8 cellular contexts compared by ENCODE assay signal in genomic region chr5:141420855-141421488, GRCh38. TPM values are rescaled to one million over a fixed set of nuclear protein-coding genes. Genes with fewer than 3 reads are reported as not detected.
DNase-seq lines count a peak whose midpoint lies in the region; ATAC-seq, FAIRE-seq and TF ChIP-seq lines count a peak whose summit lies in the region.

PCDHGA11 (plus strand) TSS chr5:141421051; CDS start chr5:141421228, 177 bp downstream.

- no peak for ATAC-seq in HepG2

- H3K36me3 ChIP-seq in bronchial epithelial cell (ENCODE audit: control insufficient read depth, insufficient read depth, low read length) (no peaks in the 10 kb centered on the region), HepG2 (replicated peaks in 1 of 2; ENCODE audit: control insufficient read depth in 1 of 2, insufficient read depth in 2 of 2, low read length in 2 of 2) (no peaks in the 10 kb centered on the region), testis (ENCODE audit: low read depth, missing control alignments) (no peaks in the 10 kb centered on the region)

- POLR2A ChIA-PET in HepG2 (lab: Yijun Ruan, JAX) = no interaction called here

- H3K27ac ChIP-seq in HepG2 (ENCODE audit: extremely low read length, insufficient read depth, low read length) (no peak within 1 kb of the TSS), testis (no peak within 1 kb of the TSS)

- peak; percentile 56 for TF ChIP-seq CTCF in GM20000 (IDR thresholded peaks at IDR 0.05; ENCODE audit: extremely low read depth, missing control alignments)
- peak; percentile 51 for TF ChIP-seq CTCF in bronchial epithelial cell (IDR thresholded peaks at IDR 0.05; ENCODE audit: insufficient read depth, low read length, severe bottlenecking)
- peak; percentile 60 for TF ChIP-seq CTCF in HepG2 (CRISPR knock-in tag; IDR thresholded peaks at IDR 0.05)
- peak; percentile 17 to 51 (median 23) for TF ChIP-seq CTCF in testis (IDR thresholded peaks at IDR 0.05)
- no peak for TF ChIP-seq CTCF in Calu3 (IDR thresholded peaks at IDR 0.05; ENCODE audit: unreplicated experiment)

- H2AFZ ChIP-seq in HepG2 (ENCODE audit: low read length) = no peak within 1 kb of the TSS

- no peaks in the 10 kb centered on the region for H3K27me3 Mint-ChIP-seq in Calu3 (ENCODE audit: unreplicated experiment)

- H3K4me1 ChIP-seq in HepG2 (ENCODE audit: insufficient read depth, low read length) = no peaks in the 10 kb centered on the region
- H3K4me1 ChIP-seq in testis = peaks cover 3% of the 10 kb centered on the region

- in situ Hi-C loops in HepG2 (cut with HindIII; ENCODE audit: extremely low pct_ligation_motif_present, low pct_unique_long_range_greater_than_20kb) = no loop called here

- TF ChIP-seq EP300 in HepG2 (IDR thresholded peaks at IDR 0.05; ENCODE audit: low read depth in 2 of 2, low read length in 2 of 2) (no peak), HepG2 (CRISPR knock-in tag; IDR thresholded peaks at IDR 0.05; ENCODE audit: borderline replicate concordance) (no peak)

- FAIRE-seq in bronchial epithelial cell (lab: Jason Lieb, UNC) (no peak), HepG2 (lab: Jason Lieb, UNC) (no peak)

- peak within 1 kb of the TSS; percentile 40 for H3K4me3 ChIP-seq in bronchial epithelial cell (ENCODE audit: low read depth, low read length)
- no peak within 1 kb of the TSS for H3K4me3 ChIP-seq in HepG2 (replicated peaks in 1 of 3; ENCODE audit: insufficient read depth in 1 of 3, low read depth in 2 of 3, low read length in 3 of 3)
- peak within 1 kb of the TSS; percentile 26 to 27 for H3K4me3 ChIP-seq in testis

- no peaks in the 10 kb centered on the region for H3K79me2 ChIP-seq in HepG2 (ENCODE audit: insufficient read depth, low read length)

- CTCF ChIA-PET in HepG2 (lab: Yijun Ruan, JAX; ENCODE audit: low intra/inter-chr PET ratio, low total read pairs) = interaction anchor here (1.4 kb wide), 1 partner anchor 104 kb away, joined by 8 read pairs; no protein-coding TSS in a partner anchor
- CTCF ChIA-PET in Calu3 (lab: Charles Lee) = no interaction called here

- peak; percentile 67 for DNase-seq in AG08396 (ENCODE audit: low spot score)
- peak; percentile 72 for DNase-seq in GM20000 (ENCODE audit: low spot score)
- peak; percentile 42 to 45 for DNase-seq in NOMO-1 (lab: John Stamatoyannopoulos, UW; ENCODE audit: unreplicated experiment in 2 of 2)
- peak; percentile 59 for DNase-seq in bronchial epithelial cell (ENCODE audit: low read depth)
- no peak for DNase-seq in HepG2 (ENCODE audit: low spot score)
- DNase-seq in testis = peak; percentile 73
- no peak for DNase-seq in Calu3
- DNase-seq in NCI-H1105 (lab: John Stamatoyannopoulos, UW) = no peak

- no peaks in the 10 kb centered on the region for H4K20me1 ChIP-seq in HepG2 (ENCODE audit: insufficient read depth, low read length)

- H3K27me3 ChIP-seq in bronchial epithelial cell (ENCODE audit: control insufficient read depth, insufficient read depth, low read length) = peaks cover 5% of the 10 kb centered on the region
- H3K27me3 ChIP-seq in HepG2 (ENCODE audit: control insufficient read depth in 1 of 2, insufficient read depth in 2 of 2, low read length in 2 of 2) = no peaks in the 10 kb centered on the region
- no peaks in the 10 kb centered on the region for H3K27me3 ChIP-seq in testis

- no peak for TF ChIP-seq RAD21 in HepG2 (CRISPR knock-in tag; IDR thresholded peaks at IDR 0.05)

- H3K9me3 ChIP-seq in HepG2 (ENCODE audit: low read length) (peaks cover 30% of the 10 kb centered on the region), testis (no peaks in the 10 kb centered on the region)

- H3K4me2 ChIP-seq in HepG2 (ENCODE audit: low read depth, low read length) = no peak within 1 kb of the TSS

- H3K36me3 Mint-ChIP-seq in Calu3 (ENCODE audit: insufficient read depth, unreplicated experiment) = peaks cover 30% of the 10 kb centered on the region

- peaks cover 7% of the 10 kb centered on the region for H3K4me1 Mint-ChIP-seq in Calu3 (ENCODE audit: low read depth, unreplicated experiment)

- BruUV-seq in HepG2 (replicated peaks; lab: Mats Ljungman, UMichigan) (no TSS peak), Calu3 (replicated peaks; lab: Mats Ljungman, UMichigan) (no TSS peak)

- no peak for TF ChIP-seq POLR2A in HepG2 (IDR thresholded peaks at IDR 0.05; ENCODE audit: insufficient read depth in 1 of 2, low read depth in 2 of 2, low read length in 2 of 2)
- no peak for TF ChIP-seq POLR2A in testis (IDR thresholded peaks at IDR 0.05)

- 76% methylated on average over 39 of the region's 42 CpGs for WGBS in HepG2 (ENCODE audit: low lambda C conversion rate)
- 17 to 20% methylated on average over 37 to 42 of the region's 42 CpGs for WGBS in testis, 2 donors

- intact Hi-C loops in HepG2 (cut with micrococcal nuclease; ENCODE audit: unreplicated experiment) = no loop called here
- intact Hi-C loops in testis (cut with DNase I; ENCODE audit: low total_unique reads) = loop anchor here (10.0 kb wide), 1 partner anchor 104 kb away; no protein-coding TSS in a partner anchor
- intact Hi-C loops in Calu3 (cut with micrococcal nuclease; ENCODE audit: unreplicated experiment) = no loop called here

- peaks cover 20% of the 10 kb centered on the region for H3K9me3 Mint-ChIP-seq in Calu3 (ENCODE audit: low read depth, unreplicated experiment)

- no peak within 1 kb of the TSS for H3K4me3 Mint-ChIP-seq in Calu3 (ENCODE audit: low read depth, unreplicated experiment)

- H3K9ac ChIP-seq in HepG2 (ENCODE audit: insufficient read depth, low read depth, low read length) = no peak within 1 kb of the TSS

- no peak within 1 kb of the TSS for H3K27ac Mint-ChIP-seq in Calu3 (ENCODE audit: unreplicated experiment)

TF ChIP-seq in HepG2, 621 proteins besides CTCF, POLR2A, EP300 and RAD21:
- TF ChIP-seq STAG1 (CRISPR knock-in tag; IDR thresholded peaks at IDR 0.05) (peak; percentile 30), NR0B2 (CRISPR knock-in tag; IDR thresholded peaks at IDR 0.05) (no peak), ATAD3A (CRISPR knock-in tag; IDR thresholded peaks at IDR 0.05) (no peak)
TF ChIP-seq in HepG2: peak in this region for 1.

RNA-seq across cellular contexts. Expression of gene PCDHGA11, which starts in this region (rescaled TPM):
- total RNA-seq in bronchial epithelial cell (1.6 and 3.2 TPM in 2 replicates), HepG2 (2016; rRNA removed; fragmentation: Illumina TruSeq; extraction: Trizol) (0.24 TPM in 1 of 2 replicates, not detected in the other), testis (1 to 10 TPM; 8.4 to 9.1 TPM), Calu3 (2022) (2.3 and 2.8 TPM in 2 replicates)
- not detected in 2 replicates for total RNA-seq in HepG2 (2016; cell fraction: cytosol; rRNA removed; fragmentation: Illumina TruSeq; extraction: Trizol; ENCODE audit: low read depth)
- 0.28 TPM in 1 of 2 replicates, not detected in the other for total RNA-seq in HepG2 (2016; cell fraction: insoluble cytoplasmic fraction; rRNA removed; fragmentation: Illumina TruSeq; extraction: Trizol)
- not detected in 2 replicates for total RNA-seq in HepG2 (2016; cell fraction: membrane; rRNA removed; fragmentation: Illumina TruSeq; extraction: Trizol)
- total RNA-seq in HepG2 (2016; cell fraction: nucleus; rRNA removed; fragmentation: Illumina TruSeq; extraction: Trizol) = 0.84 and 0.94 TPM in 2 replicates
- polyA plus RNA-seq in HepG2 (2011; rRNA removed) (0.04 and 0.05 TPM in 2 replicates), testis (ENCODE audit: insufficient read depth, low read depth, low replicate concordance) (0.83 TPM)
- polyA plus RNA-seq in HepG2 (2011; cell fraction: cytosol; rRNA removed) = not detected in 2 replicates
- 0.43 and 0.45 TPM in 2 replicates for polyA plus RNA-seq in HepG2 (2011; cell fraction: nucleus; rRNA removed)
- 0.07 TPM in 1 of 2 replicates, not detected in the other for polyA plus RNA-seq in HepG2 (2012)
- polyA plus RNA-seq in HepG2 (2016; cell fraction: cytosol; fragmentation: Illumina TruSeq; extraction: Trizol; ENCODE audit: low read depth) = not detected in 2 replicates
- polyA plus RNA-seq in HepG2 (2016; cell fraction: insoluble cytoplasmic fraction; fragmentation: Illumina TruSeq; extraction: Trizol; ENCODE audit: low read depth) = not detected in 2 replicates
- not detected in 2 replicates for polyA plus RNA-seq in HepG2 (2016; cell fraction: membrane; fragmentation: Illumina TruSeq; extraction: Trizol; ENCODE audit: low read depth)
- polyA plus RNA-seq in HepG2 (2016; cell fraction: nucleus; fragmentation: Illumina TruSeq; extraction: Trizol; ENCODE audit: insufficient read depth, low read depth) = 0.23 TPM in 1 of 2 replicates, not detected in the other
- polyA minus RNA-seq in HepG2 (2011; rRNA and poly(A)+ RNA removed; ENCODE audit: low replicate concordance) = 0.09 and 0.50 TPM in 2 replicates
- not detected in 2 replicates for polyA minus RNA-seq in HepG2 (2011; cell fraction: cytosol; rRNA and poly(A)+ RNA removed)
- polyA minus RNA-seq in HepG2 (2011; cell fraction: nucleus; rRNA and poly(A)+ RNA removed) = 3.2 and 3.5 TPM in 2 replicates

Comparison
In these comparisons a context has a peak if more than half of its experiments do, and no peak if none do; other contexts are left out.
1. DNase-seq: peak in AG08396 (single experiment), GM20000 (single experiment), NOMO-1 (2 of 2), bronchial epithelial cell (single experiment) and testis (single experiment); none in HepG2 (single experiment), Calu3 (single experiment) and NCI-H1105 (single experiment).
2. H3K4me3 ChIP-seq: peak in bronchial epithelial cell (single experiment) and testis (2 of 2); none in HepG2 (0 of 3).